Comparison of ENCODE assay signal across 1 cellular context in genomic region chr22:41350087-41350486, GRCh38.
TF ChIP-seq lines count a peak whose summit lies in the region.

No MANE protein-coding gene starts in this region.

TF ChIP-seq in IMR-90, 13 proteins besides CTCF, POLR2A, EP300 and RAD21:
- no peak for TF ChIP-seq MXI1 (IDR thresholded peaks at IDR 0.05; ENCODE audit: borderline replicate concordance, low read depth, low read length)
- TF ChIP-seq RCOR1 (IDR thresholded peaks at IDR 0.05; ENCODE audit: insufficient replicate concordance, low read length), result no peak
- no peak for TF ChIP-seq BHLHE40 (IDR thresholded peaks at IDR 0.05; ENCODE audit: low read depth, low read length)
- no peak for TF ChIP-seq FOS (IDR thresholded peaks at IDR 0.05; ENCODE audit: low read depth, low read length)
- TF ChIP-seq RFX5 (IDR thresholded peaks at IDR 0.05; ENCODE audit: low read depth, low read length), result no peak
- TF ChIP-seq MAZ (IDR thresholded peaks at IDR 0.05; ENCODE audit: borderline replicate concordance, low read depth, low read length), result no peak
- no peak for TF ChIP-seq CEBPB (IDR thresholded peaks at IDR 0.05; ENCODE audit: low read depth, low read length)
- no peak for TF ChIP-seq CHD1 (IDR thresholded peaks at IDR 0.05; ENCODE audit: low read depth, low read length)
- TF ChIP-seq ELK1 (IDR thresholded peaks at IDR 0.05; ENCODE audit: borderline replicate concordance, low read depth, low read length), result no peak
- no peak for TF ChIP-seq NFE2L2 (IDR thresholded peaks at IDR 0.05; ENCODE audit: low read depth, low read length)
- TF ChIP-seq USF2 (IDR thresholded peaks at IDR 0.05; ENCODE audit: low read depth, low read length), result no peak
- no peak for TF ChIP-seq MAFK (IDR thresholded peaks at IDR 0.05; ENCODE audit: low read depth, low read length)
- no peak for TF ChIP-seq SMC3 (IDR thresholded peaks at IDR 0.05; ENCODE audit: low read depth, low read length)
TF ChIP-seq in IMR-90: peak in this region for 0.
